Comparison of ENCODE assay signal across 2 cellular contexts in the genomic region with DNA sequence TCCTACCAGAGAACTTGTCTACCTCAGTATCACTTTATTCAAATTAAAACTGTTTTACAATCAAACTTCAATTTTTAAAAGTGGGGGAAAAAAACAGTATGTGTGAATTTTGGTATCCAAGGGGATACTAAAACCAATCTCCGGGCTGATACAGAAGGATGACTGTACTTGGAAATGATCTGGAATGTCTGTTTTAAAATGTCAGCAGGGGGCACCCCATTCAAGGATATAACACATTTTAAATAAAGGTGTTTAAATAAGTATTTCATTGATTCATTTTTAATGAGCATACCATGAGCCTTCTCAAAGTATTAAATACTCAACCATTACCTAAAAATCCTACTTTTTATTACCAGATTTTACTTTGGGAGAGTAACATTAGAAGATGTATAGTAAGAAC.
TF ChIP-seq lines count a peak whose summit lies in the region.

No MANE protein-coding gene starts in this region.

TF ChIP-seq in H1, 55 proteins besides CTCF, POLR2A, EP300 and RAD21 (continued from another document):
- TF ChIP-seq, protein P1, sequence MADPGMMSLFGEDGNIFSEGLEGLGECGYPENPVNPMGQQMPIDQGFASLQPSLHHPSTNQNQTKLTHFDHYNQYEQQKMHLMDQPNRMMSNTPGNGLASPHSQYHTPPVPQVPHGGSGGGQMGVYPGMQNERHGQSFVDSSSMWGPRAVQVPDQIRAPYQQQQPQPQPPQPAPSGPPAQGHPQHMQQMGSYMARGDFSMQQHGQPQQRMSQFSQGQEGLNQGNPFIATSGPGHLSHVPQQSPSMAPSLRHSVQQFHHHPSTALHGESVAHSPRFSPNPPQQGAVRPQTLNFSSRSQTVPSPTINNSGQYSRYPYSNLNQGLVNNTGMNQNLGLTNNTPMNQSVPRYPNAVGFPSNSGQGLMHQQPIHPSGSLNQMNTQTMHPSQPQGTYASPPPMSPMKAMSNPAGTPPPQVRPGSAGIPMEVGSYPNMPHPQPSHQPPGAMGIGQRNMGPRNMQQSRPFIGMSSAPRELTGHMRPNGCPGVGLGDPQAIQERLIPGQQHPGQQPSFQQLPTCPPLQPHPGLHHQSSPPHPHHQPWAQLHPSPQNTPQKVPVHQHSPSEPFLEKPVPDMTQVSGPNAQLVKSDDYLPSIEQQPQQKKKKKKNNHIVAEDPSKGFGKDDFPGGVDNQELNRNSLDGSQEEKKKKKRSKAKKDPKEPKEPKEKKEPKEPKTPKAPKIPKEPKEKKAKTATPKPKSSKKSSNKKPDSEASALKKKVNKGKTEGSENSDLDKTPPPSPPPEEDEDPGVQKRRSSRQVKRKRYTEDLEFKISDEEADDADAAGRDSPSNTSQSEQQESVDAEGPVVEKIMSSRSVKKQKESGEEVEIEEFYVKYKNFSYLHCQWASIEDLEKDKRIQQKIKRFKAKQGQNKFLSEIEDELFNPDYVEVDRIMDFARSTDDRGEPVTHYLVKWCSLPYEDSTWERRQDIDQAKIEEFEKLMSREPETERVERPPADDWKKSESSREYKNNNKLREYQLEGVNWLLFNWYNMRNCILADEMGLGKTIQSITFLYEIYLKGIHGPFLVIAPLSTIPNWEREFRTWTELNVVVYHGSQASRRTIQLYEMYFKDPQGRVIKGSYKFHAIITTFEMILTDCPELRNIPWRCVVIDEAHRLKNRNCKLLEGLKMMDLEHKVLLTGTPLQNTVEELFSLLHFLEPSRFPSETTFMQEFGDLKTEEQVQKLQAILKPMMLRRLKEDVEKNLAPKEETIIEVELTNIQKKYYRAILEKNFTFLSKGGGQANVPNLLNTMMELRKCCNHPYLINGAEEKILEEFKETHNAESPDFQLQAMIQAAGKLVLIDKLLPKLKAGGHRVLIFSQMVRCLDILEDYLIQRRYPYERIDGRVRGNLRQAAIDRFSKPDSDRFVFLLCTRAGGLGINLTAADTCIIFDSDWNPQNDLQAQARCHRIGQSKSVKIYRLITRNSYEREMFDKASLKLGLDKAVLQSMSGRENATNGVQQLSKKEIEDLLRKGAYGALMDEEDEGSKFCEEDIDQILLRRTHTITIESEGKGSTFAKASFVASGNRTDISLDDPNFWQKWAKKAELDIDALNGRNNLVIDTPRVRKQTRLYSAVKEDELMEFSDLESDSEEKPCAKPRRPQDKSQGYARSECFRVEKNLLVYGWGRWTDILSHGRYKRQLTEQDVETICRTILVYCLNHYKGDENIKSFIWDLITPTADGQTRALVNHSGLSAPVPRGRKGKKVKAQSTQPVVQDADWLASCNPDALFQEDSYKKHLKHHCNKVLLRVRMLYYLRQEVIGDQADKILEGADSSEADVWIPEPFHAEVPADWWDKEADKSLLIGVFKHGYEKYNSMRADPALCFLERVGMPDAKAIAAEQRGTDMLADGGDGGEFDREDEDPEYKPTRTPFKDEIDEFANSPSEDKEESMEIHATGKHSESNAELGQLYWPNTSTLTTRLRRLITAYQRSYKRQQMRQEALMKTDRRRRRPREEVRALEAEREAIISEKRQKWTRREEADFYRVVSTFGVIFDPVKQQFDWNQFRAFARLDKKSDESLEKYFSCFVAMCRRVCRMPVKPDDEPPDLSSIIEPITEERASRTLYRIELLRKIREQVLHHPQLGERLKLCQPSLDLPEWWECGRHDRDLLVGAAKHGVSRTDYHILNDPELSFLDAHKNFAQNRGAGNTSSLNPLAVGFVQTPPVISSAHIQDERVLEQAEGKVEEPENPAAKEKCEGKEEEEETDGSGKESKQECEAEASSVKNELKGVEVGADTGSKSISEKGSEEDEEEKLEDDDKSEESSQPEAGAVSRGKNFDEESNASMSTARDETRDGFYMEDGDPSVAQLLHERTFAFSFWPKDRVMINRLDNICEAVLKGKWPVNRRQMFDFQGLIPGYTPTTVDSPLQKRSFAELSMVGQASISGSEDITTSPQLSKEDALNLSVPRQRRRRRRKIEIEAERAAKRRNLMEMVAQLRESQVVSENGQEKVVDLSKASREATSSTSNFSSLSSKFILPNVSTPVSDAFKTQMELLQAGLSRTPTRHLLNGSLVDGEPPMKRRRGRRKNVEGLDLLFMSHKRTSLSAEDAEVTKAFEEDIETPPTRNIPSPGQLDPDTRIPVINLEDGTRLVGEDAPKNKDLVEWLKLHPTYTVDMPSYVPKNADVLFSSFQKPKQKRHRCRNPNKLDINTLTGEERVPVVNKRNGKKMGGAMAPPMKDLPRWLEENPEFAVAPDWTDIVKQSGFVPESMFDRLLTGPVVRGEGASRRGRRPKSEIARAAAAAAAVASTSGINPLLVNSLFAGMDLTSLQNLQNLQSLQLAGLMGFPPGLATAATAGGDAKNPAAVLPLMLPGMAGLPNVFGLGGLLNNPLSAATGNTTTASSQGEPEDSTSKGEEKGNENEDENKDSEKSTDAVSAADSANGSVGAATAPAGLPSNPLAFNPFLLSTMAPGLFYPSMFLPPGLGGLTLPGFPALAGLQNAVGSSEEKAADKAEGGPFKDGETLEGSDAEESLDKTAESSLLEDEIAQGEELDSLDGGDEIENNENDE (IDR thresholded peaks at IDR 0.05; ENCODE audit: insufficient replicate concordance, low read length): no peak
- TF ChIP-seq ASH2L (IDR thresholded peaks at IDR 0.05; ENCODE audit: low read length) (no peak), TEAD4 (IDR thresholded peaks at IDR 0.05; ENCODE audit: low read depth, low read length) (no peak), KDM5A (IDR thresholded peaks at IDR 0.05; ENCODE audit: low read length) (no peak), RFX5 (IDR thresholded peaks at IDR 0.05; ENCODE audit: borderline replicate concordance, low read depth, low read length) (no peak), JUND (IDR thresholded peaks at IDR 0.05; ENCODE audit: low read length) (no peak), HDAC6 (IDR thresholded peaks at IDR 0.05; ENCODE audit: low read depth, low read length) (no peak), EGR1 (IDR thresholded peaks at IDR 0.05; ENCODE audit: borderline replicate concordance, low read depth, low read length) (no peak), JUN (IDR thresholded peaks at IDR 0.05; ENCODE audit: low read depth, low read length) (no peak), TBP (IDR thresholded peaks at IDR 0.05; ENCODE audit: low read depth, low read length) (no peak)
- TF ChIP-seq, protein P2, sequence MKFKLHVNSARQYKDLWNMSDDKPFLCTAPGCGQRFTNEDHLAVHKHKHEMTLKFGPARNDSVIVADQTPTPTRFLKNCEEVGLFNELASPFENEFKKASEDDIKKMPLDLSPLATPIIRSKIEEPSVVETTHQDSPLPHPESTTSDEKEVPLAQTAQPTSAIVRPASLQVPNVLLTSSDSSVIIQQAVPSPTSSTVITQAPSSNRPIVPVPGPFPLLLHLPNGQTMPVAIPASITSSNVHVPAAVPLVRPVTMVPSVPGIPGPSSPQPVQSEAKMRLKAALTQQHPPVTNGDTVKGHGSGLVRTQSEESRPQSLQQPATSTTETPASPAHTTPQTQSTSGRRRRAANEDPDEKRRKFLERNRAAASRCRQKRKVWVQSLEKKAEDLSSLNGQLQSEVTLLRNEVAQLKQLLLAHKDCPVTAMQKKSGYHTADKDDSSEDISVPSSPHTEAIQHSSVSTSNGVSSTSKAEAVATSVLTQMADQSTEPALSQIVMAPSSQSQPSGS (IDR thresholded peaks at IDR 0.05; ENCODE audit: low read length): no peak

TF ChIP-seq in neural cell, 6 proteins besides CTCF, POLR2A, EP300 and RAD21 (continued from another document):
- TF ChIP-seq, protein P3, sequence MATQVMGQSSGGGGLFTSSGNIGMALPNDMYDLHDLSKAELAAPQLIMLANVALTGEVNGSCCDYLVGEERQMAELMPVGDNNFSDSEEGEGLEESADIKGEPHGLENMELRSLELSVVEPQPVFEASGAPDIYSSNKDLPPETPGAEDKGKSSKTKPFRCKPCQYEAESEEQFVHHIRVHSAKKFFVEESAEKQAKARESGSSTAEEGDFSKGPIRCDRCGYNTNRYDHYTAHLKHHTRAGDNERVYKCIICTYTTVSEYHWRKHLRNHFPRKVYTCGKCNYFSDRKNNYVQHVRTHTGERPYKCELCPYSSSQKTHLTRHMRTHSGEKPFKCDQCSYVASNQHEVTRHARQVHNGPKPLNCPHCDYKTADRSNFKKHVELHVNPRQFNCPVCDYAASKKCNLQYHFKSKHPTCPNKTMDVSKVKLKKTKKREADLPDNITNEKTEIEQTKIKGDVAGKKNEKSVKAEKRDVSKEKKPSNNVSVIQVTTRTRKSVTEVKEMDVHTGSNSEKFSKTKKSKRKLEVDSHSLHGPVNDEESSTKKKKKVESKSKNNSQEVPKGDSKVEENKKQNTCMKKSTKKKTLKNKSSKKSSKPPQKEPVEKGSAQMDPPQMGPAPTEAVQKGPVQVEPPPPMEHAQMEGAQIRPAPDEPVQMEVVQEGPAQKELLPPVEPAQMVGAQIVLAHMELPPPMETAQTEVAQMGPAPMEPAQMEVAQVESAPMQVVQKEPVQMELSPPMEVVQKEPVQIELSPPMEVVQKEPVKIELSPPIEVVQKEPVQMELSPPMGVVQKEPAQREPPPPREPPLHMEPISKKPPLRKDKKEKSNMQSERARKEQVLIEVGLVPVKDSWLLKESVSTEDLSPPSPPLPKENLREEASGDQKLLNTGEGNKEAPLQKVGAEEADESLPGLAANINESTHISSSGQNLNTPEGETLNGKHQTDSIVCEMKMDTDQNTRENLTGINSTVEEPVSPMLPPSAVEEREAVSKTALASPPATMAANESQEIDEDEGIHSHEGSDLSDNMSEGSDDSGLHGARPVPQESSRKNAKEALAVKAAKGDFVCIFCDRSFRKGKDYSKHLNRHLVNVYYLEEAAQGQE (IDR thresholded peaks at IDR 0.05; ENCODE audit: borderline replicate concordance): no peak
